1 cellular context compared by ENCODE assay signal in the genomic region with DNA sequence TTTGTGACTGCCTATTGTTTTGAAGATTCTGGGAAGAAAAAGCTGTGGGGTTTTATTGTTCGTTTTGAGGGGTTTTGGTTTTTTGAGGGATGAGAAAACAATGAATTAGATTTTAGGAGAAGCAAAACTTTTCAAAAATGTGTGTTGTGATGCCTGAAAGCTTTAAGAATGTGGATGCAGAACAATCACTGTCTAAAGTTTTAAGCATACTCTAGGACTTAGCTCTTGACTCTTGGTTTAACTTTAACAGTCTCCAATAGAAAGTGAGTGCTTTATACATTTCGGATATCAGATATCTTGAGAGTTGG.
TF ChIP-seq lines count a peak whose summit lies in the region.

No MANE protein-coding gene starts in this region.

TF ChIP-seq in GM23338, 12 proteins besides CTCF, POLR2A, EP300 and RAD21 (continued from another document):
- TF ChIP-seq, protein P1, sequence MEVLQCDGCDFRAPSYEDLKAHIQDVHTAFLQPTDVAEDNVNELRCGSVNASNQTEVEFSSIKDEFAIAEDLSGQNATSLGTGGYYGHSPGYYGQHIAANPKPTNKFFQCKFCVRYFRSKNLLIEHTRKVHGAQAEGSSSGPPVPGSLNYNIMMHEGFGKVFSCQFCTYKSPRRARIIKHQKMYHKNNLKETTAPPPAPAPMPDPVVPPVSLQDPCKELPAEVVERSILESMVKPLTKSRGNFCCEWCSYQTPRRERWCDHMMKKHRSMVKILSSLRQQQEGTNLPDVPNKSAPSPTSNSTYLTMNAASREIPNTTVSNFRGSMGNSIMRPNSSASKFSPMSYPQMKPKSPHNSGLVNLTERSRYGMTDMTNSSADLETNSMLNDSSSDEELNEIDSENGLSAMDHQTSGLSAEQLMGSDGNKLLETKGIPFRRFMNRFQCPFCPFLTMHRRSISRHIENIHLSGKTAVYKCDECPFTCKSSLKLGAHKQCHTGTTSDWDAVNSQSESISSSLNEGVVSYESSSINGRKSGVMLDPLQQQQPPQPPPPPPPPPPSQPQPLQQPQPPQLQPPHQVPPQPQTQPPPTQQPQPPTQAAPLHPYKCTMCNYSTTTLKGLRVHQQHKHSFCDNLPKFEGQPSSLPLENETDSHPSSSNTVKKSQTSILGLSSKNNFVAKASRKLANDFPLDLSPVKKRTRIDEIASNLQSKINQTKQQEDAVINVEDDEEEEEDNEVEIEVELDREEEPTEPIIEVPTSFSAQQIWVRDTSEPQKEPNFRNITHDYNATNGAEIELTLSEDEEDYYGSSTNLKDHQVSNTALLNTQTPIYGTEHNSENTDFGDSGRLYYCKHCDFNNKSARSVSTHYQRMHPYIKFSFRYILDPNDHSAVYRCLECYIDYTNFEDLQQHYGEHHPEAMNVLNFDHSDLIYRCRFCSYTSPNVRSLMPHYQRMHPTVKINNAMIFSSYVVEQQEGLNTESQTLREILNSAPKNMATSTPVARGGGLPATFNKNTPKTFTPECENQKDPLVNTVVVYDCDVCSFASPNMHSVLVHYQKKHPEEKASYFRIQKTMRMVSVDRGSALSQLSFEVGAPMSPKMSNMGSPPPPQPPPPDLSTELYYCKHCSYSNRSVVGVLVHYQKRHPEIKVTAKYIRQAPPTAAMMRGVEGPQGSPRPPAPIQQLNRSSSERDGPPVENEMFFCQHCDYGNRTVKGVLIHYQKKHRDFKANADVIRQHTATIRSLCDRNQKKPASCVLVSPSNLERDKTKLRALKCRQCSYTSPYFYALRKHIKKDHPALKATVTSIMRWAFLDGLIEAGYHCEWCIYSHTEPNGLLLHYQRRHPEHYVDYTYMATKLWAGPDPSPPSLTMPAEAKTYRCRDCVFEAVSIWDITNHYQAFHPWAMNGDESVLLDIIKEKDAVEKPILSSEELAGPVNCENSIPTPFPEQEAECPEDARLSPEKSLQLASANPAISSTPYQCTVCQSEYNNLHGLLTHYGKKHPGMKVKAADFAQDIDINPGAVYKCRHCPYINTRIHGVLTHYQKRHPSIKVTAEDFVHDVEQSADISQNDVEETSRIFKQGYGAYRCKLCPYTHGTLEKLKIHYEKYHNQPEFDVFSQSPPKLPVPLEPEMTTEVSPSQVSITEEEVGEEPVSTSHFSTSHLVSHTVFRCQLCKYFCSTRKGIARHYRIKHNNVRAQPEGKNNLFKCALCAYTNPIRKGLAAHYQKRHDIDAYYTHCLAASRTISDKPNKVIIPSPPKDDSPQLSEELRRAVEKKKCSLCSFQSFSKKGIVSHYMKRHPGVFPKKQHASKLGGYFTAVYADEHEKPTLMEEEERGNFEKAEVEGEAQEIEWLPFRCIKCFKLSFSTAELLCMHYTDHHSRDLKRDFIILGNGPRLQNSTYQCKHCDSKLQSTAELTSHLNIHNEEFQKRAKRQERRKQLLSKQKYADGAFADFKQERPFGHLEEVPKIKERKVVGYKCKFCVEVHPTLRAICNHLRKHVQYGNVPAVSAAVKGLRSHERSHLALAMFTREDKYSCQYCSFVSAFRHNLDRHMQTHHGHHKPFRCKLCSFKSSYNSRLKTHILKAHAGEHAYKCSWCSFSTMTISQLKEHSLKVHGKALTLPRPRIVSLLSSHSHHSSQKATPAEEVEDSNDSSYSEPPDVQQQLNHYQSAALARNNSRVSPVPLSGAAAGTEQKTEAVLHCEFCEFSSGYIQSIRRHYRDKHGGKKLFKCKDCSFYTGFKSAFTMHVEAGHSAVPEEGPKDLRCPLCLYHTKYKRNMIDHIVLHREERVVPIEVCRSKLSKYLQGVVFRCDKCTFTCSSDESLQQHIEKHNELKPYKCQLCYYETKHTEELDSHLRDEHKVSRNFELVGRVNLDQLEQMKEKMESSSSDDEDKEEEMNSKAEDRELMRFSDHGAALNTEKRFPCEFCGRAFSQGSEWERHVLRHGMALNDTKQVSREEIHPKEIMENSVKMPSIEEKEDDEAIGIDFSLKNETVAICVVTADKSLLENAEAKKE (CRISPR knock-in tag; IDR thresholded peaks at IDR 0.05), result no peak
- no peak for TF ChIP-seq JUNB (IDR thresholded peaks at IDR 0.05; ENCODE audit: unreplicated experiment)
- TF ChIP-seq ZNF331 (CRISPR knock-in tag; IDR thresholded peaks at IDR 0.05; ENCODE audit: low read depth), result no peak
- no peak for TF ChIP-seq EZH2 (IDR thresholded peaks at IDR 0.05; ENCODE audit: low read depth, unreplicated experiment)
- TF ChIP-seq CREB1 (CRISPR knock-in tag; IDR thresholded peaks at IDR 0.05; ENCODE audit: low read depth), result no peak
- TF ChIP-seq ZNF114 (CRISPR knock-in tag; IDR thresholded peaks at IDR 0.05), result no peak
- no peak for TF ChIP-seq EZH2phosphoT487 (IDR thresholded peaks at IDR 0.05; ENCODE audit: unreplicated experiment)
- TF ChIP-seq, protein P2, sequence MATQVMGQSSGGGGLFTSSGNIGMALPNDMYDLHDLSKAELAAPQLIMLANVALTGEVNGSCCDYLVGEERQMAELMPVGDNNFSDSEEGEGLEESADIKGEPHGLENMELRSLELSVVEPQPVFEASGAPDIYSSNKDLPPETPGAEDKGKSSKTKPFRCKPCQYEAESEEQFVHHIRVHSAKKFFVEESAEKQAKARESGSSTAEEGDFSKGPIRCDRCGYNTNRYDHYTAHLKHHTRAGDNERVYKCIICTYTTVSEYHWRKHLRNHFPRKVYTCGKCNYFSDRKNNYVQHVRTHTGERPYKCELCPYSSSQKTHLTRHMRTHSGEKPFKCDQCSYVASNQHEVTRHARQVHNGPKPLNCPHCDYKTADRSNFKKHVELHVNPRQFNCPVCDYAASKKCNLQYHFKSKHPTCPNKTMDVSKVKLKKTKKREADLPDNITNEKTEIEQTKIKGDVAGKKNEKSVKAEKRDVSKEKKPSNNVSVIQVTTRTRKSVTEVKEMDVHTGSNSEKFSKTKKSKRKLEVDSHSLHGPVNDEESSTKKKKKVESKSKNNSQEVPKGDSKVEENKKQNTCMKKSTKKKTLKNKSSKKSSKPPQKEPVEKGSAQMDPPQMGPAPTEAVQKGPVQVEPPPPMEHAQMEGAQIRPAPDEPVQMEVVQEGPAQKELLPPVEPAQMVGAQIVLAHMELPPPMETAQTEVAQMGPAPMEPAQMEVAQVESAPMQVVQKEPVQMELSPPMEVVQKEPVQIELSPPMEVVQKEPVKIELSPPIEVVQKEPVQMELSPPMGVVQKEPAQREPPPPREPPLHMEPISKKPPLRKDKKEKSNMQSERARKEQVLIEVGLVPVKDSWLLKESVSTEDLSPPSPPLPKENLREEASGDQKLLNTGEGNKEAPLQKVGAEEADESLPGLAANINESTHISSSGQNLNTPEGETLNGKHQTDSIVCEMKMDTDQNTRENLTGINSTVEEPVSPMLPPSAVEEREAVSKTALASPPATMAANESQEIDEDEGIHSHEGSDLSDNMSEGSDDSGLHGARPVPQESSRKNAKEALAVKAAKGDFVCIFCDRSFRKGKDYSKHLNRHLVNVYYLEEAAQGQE (IDR thresholded peaks at IDR 0.05; ENCODE audit: unreplicated experiment), result no peak
- TF ChIP-seq STAT1 (IDR thresholded peaks at IDR 0.05; ENCODE audit: unreplicated experiment), result no peak
- TF ChIP-seq, protein P3, sequence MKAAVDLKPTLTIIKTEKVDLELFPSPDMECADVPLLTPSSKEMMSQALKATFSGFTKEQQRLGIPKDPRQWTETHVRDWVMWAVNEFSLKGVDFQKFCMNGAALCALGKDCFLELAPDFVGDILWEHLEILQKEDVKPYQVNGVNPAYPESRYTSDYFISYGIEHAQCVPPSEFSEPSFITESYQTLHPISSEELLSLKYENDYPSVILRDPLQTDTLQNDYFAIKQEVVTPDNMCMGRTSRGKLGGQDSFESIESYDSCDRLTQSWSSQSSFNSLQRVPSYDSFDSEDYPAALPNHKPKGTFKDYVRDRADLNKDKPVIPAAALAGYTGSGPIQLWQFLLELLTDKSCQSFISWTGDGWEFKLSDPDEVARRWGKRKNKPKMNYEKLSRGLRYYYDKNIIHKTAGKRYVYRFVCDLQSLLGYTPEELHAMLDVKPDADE (IDR thresholded peaks at IDR 0.05), result no peak
- no peak for TF ChIP-seq NANOG (IDR thresholded peaks at IDR 0.05; ENCODE audit: borderline replicate concordance)
